ENCODE assay signal across 8 cellular contexts in genomic region chr2:27356056-27356381, GRCh38. TPM values are rescaled to one million over a fixed set of nuclear protein-coding genes. Genes with fewer than 3 reads are reported as not detected.
DNase-seq lines count a peak whose midpoint lies in the region; ATAC-seq and TF ChIP-seq lines count a peak whose summit lies in the region.

No MANE protein-coding gene starts in this region.

- no peaks in the 10 kb centered on the region for H3K27me3 ChIP-seq in HUES64 (ENCODE audit: insufficient read depth, low read length)
- H3K27me3 ChIP-seq in muscle layer of duodenum (ENCODE audit: low read depth, low read length), result no peaks in the 10 kb centered on the region

- peak; percentile 27 for ATAC-seq in GM21576 (IDR thresholded peaks at IDR 0.05; ENCODE audit: unreplicated experiment)

- peaks cover 6% of the 10 kb centered on the region for H3K36me3 ChIP-seq in HUES64 (ENCODE audit: insufficient read depth, low read length)
- H3K36me3 ChIP-seq in muscle layer of duodenum (ENCODE audit: control insufficient read depth in 1 of 2, insufficient read depth in 2 of 2, low read length in 2 of 2), result peaks cover 0 to 5% of the 10 kb centered on the region in 2 donors

- under 1% methylated on average over 12 of the region's 12 CpGs for WGBS in HUES64

- DNase-seq in NCI-H524 (lab: John Stamatoyannopoulos, UW) (peak; percentile 24 to 71), NCI-H524 treated with DMSO at 0.1 percent for 48 hours (lab: John Stamatoyannopoulos, UW) (no peak), T follicular helper cell (ENCODE audit: low read depth) (peak; percentile 15), epithelial cell of esophagus (ENCODE audit: low read depth) (peak; percentile 53), retina (no peak)

- no peak for TF ChIP-seq CTCF in epithelial cell of esophagus (IDR thresholded peaks at IDR 0.05; ENCODE audit: insufficient read depth, low read depth, low read length, missing control alignments)

- H3K9ac ChIP-seq in HUES64 (ENCODE audit: low read depth, low read length), result peak overlapping the region; percentile 94

- H3K9me3 ChIP-seq in HUES64 (ENCODE audit: insufficient read depth, low read depth, low read length) (no peaks in the 10 kb centered on the region), muscle layer of duodenum (ENCODE audit: control insufficient read depth in 1 of 2, low read length in 2 of 2) (no peaks in the 10 kb centered on the region)

- H3K4me1 ChIP-seq in HUES64 (ENCODE audit: insufficient read depth, low read length) (peaks cover 19% of the 10 kb centered on the region), muscle layer of duodenum (ENCODE audit: control insufficient read depth in 1 of 2, insufficient read depth in 2 of 2, low read length in 2 of 2) (peaks cover 5 to 23% of the 10 kb centered on the region in 2 donors)

- H3K27ac ChIP-seq in HUES64 (ENCODE audit: low read depth, low read length) (peak overlapping the region; percentile 95), muscle layer of duodenum (ENCODE audit: low read length) (peak overlapping the region; percentile 95)

- H3K4me3 ChIP-seq in HUES64 (ENCODE audit: low read length), result peak overlapping the region; percentile 76
- peak overlapping the region; percentile 99 for H3K4me3 ChIP-seq in epithelial cell of esophagus (ENCODE audit: low read length)
- H3K4me3 ChIP-seq in muscle layer of duodenum (ENCODE audit: low read depth in 1 of 2, low read length in 2 of 2), result peak overlapping the region; percentile 99 to 100

RNA-seq across cellular contexts. Expression of gene GTF3C2, which starts 0.5 kb away (rescaled TPM):
- polyA plus RNA-seq in HUES64 (2013, experiment 1 of 2), result 99.3 TPM
- polyA plus RNA-seq in HUES64 (2013, experiment 2 of 2), result 90.5 TPM

RNA-seq across cellular contexts. Expression of gene EIF2B4, which starts 14.1 kb away (rescaled TPM):
- polyA plus RNA-seq in HUES64 (2013, experiment 1 of 2), result 50.7 TPM
- polyA plus RNA-seq in HUES64 (2013, experiment 2 of 2), result 46.6 TPM

RNA-seq across cellular contexts. Expression of gene SNX17, which starts 14.4 kb away (rescaled TPM):
- 59.1 TPM for polyA plus RNA-seq in HUES64 (2013, experiment 1 of 2)
- polyA plus RNA-seq in HUES64 (2013, experiment 2 of 2), result 55.9 TPM

RNA-seq across cellular contexts. Expression of gene ZNF513, which starts 24.5 kb away (rescaled TPM):
- 14.9 TPM for polyA plus RNA-seq in HUES64 (2013, experiment 1 of 2)
- polyA plus RNA-seq in HUES64 (2013, experiment 2 of 2), result 15.2 TPM

RNA-seq across cellular contexts. Expression of gene MPV17, which starts 33.1 kb away (rescaled TPM):
- 47.6 TPM for polyA plus RNA-seq in HUES64 (2013, experiment 1 of 2)
- polyA plus RNA-seq in HUES64 (2013, experiment 2 of 2), result 61.4 TPM

Comparison
In these comparisons a context has a peak if more than half of its experiments do, and no peak if none do; other contexts are left out.
1. DNase-seq: peak in NCI-H524 (2 of 2), T follicular helper cell (single experiment) and epithelial cell of esophagus (single experiment); none in NCI-H524 treated with DMSO at 0.1 percent for 48 hours (single experiment) and retina (single experiment).
2. Peak in every context shown above with its lines, with median percentiles within 50 percentile points of each other: H3K4me3 ChIP-seq.